ENCODE assay signal across 19 cellular contexts in genomic region chr22:24496661-24497060, GRCh38. TPM values are rescaled to one million over a fixed set of nuclear protein-coding genes. Genes with fewer than 3 reads are reported as not detected.
A peak's percentile ranks its signal among the peaks of the same experiment; 100 is the strongest.
DNase-seq lines count a peak whose midpoint lies in the region; ATAC-seq and TF ChIP-seq lines count a peak whose summit lies in the region.
"Had no signal": no experiment of that assay in that cellular context is flagged by ENCODE, and none has a peak within 500 bp of the region (broad histone marks: within the 10 kb centered on the region; RNA-seq: fewer than 3 reads in every experiment).

No MANE protein-coding gene starts in this region.

- H3K4me1 ChIP-seq in prostate gland (replicated peaks), result no peaks in the 10 kb centered on the region
- H3K4me1 ChIP-seq: SJCRH30 had no signal

- peak overlapping the region; percentile 18 for H3K27ac Mint-ChIP-seq in central memory CD8-positive, alpha-beta T cell (ENCODE audit: low read depth)
- peak overlapping the region; percentile 13 for H3K27ac Mint-ChIP-seq in neural crest cell (ENCODE audit: unreplicated experiment)
- no peak overlapping the region for H3K27ac Mint-ChIP-seq in activated naive CD4-positive, alpha-beta T cell treated with anti-CD3 and anti-CD28 coated beads, Interleukin-2, amount 10 ng/mL, durations not matched to agents 7 days and 5 days
- H3K27ac Mint-ChIP-seq: GM23338 had no signal

- TF ChIP-seq CTCF in neural crest cell (conservative IDR thresholded peaks at IDR 0.05) (no peak), prostate gland (IDR thresholded peaks at IDR 0.05) (no peak)

- CTCF ChIA-PET in activated naive CD4-positive, alpha-beta T cell treated with anti-CD3 and anti-CD28 coated beads, Interleukin-2, amount 10 ng/mL, durations not matched to agents 7 days and 5 days (lab: Charles Lee), result interaction anchor here (1.4 to 1.5 kb wide), 2 partner anchors 25 to 61 kb away, joined by 4 to 5 read pairs; no protein-coding TSS in a partner anchor

- ATAC-seq in central memory CD8-positive, alpha-beta T cell (replicated peaks; ENCODE audit: extremely low read depth, poor library complexity, severe bottlenecking), result no peak
- ATAC-seq: GM23338 had no signal

- no peaks in the 10 kb centered on the region for H3K9me3 ChIP-seq in prostate gland
- H3K9me3 ChIP-seq: SJCRH30 had no signal

- intact Hi-C loops in prostate gland (cut with DNase I), result no loop called here

- no peak overlapping the region for H3K27ac ChIP-seq in prostate gland
- H3K27ac ChIP-seq: KMS-11, SJCRH30 had no signal

- no peak overlapping the region for H3K4me3 Mint-ChIP-seq in central memory CD8-positive, alpha-beta T cell
- H3K4me3 Mint-ChIP-seq in neural crest cell, result no peak overlapping the region
- H3K4me3 Mint-ChIP-seq in activated naive CD4-positive, alpha-beta T cell treated with anti-CD3 and anti-CD28 coated beads, Interleukin-2, amount 10 ng/mL, durations not matched to agents 7 days and 5 days, result no peak overlapping the region
- H3K4me3 Mint-ChIP-seq: CD4-positive, alpha-beta memory T cell; GM23338 had no signal

- no peak for TF ChIP-seq POLR2A in prostate gland (IDR thresholded peaks at IDR 0.05)

- no peaks in the 10 kb centered on the region for H3K4me1 Mint-ChIP-seq in central memory CD8-positive, alpha-beta T cell
- peaks cover 20% of the 10 kb centered on the region for H3K4me1 Mint-ChIP-seq in neural crest cell
- H3K4me1 Mint-ChIP-seq in activated naive CD4-positive, alpha-beta T cell treated with anti-CD3 and anti-CD28 coated beads, Interleukin-2, amount 10 ng/mL, durations not matched to agents 7 days and 5 days, result peaks cover 12% of the 10 kb centered on the region

- H3K36me3 Mint-ChIP-seq in central memory CD8-positive, alpha-beta T cell (ENCODE audit: insufficient read depth), result peaks cover 6% of the 10 kb centered on the region
- no peaks in the 10 kb centered on the region for H3K36me3 Mint-ChIP-seq in neural crest cell (ENCODE audit: low read depth)
- no peaks in the 10 kb centered on the region for H3K36me3 Mint-ChIP-seq in activated naive CD4-positive, alpha-beta T cell treated with anti-CD3 and anti-CD28 coated beads, Interleukin-2, amount 10 ng/mL, durations not matched to agents 7 days and 5 days
- H3K36me3 Mint-ChIP-seq: CD4-positive, alpha-beta memory T cell had no signal

- H3K9me3 Mint-ChIP-seq in central memory CD8-positive, alpha-beta T cell, result no peaks in the 10 kb centered on the region
- H3K9me3 Mint-ChIP-seq in neural crest cell, result no peaks in the 10 kb centered on the region
- no peaks in the 10 kb centered on the region for H3K9me3 Mint-ChIP-seq in activated naive CD4-positive, alpha-beta T cell treated with anti-CD3 and anti-CD28 coated beads, Interleukin-2, amount 10 ng/mL, durations not matched to agents 7 days and 5 days
- H3K9me3 Mint-ChIP-seq: CD4-positive, alpha-beta memory T cell had no signal

- H3K27me3 ChIP-seq in prostate gland (replicated peaks; ENCODE audit: insufficient read depth), result no peaks in the 10 kb centered on the region
- H3K27me3 ChIP-seq: SJCRH30 had no signal

- no peaks in the 10 kb centered on the region for H3K27me3 Mint-ChIP-seq in central memory CD8-positive, alpha-beta T cell
- peaks cover 74% of the 10 kb centered on the region for H3K27me3 Mint-ChIP-seq in neural crest cell (ENCODE audit: low read depth)
- H3K27me3 Mint-ChIP-seq in activated naive CD4-positive, alpha-beta T cell treated with anti-CD3 and anti-CD28 coated beads, Interleukin-2, amount 10 ng/mL, durations not matched to agents 7 days and 5 days, result peaks cover 87% of the 10 kb centered on the region

- 83% methylated on average over 2 of the region's 2 CpGs for WGBS in prostate gland

- peak; percentile 11 for DNase-seq in EH (ENCODE audit: low read depth)
- peak; percentile 68 for DNase-seq in NCI-H82 (lab: John Stamatoyannopoulos, UW)
- no peak for DNase-seq in central memory CD8-positive, alpha-beta T cell (ENCODE audit: low spot score in 2 of 2)
- no peak for DNase-seq in neural crest cell (ENCODE audit: low read depth, low spot score)
- no peak for DNase-seq in prostate gland (ENCODE audit: low spot score)
- DNase-seq in putamen (ENCODE audit: low spot score), result no peak
- no peak for DNase-seq in activated naive CD4-positive, alpha-beta T cell treated with anti-CD3 and anti-CD28 coated beads, Interleukin-2, amount 10 ng/mL, durations not matched to agents 7 days and 5 days
- DNase-seq: AML-193; CD4-positive, alpha-beta memory T cell; DND-41; MM.1S; NCI-H1105 treated with DMSO at 0.1 percent for 48 hours; NCI-H187 treated with DMSO at 0.1 percent for 48 hours; NCI-H446; NCI-H774; RPMI8226; SJCRH30 had no signal

- no peaks in the 10 kb centered on the region for H3K36me3 ChIP-seq in prostate gland
- H3K36me3 ChIP-seq: SJCRH30 had no signal

- no peak overlapping the region for H3K4me3 ChIP-seq in prostate gland
- H3K4me3 ChIP-seq: GM23338, SJCRH30 had no signal

RNA-seq across cellular contexts. Expression of gene UPB1, which starts 1.5 kb away (rescaled TPM):
- total RNA-seq in neural crest cell, result 0.20 TPM in 1 of 2 replicates, not detected in the other
- total RNA-seq in prostate gland, result 1 to 10 TPM in 1 of 2 donors, under 1 TPM in 1; 0.05 to 5.0 TPM
- total RNA-seq: GM23338 had no signal

RNA-seq across cellular contexts. Expression of gene GUCD1, which starts 58.3 kb away (rescaled TPM):
- total RNA-seq in neural crest cell, result 94.9 and 103 TPM in 2 replicates
- total RNA-seq in prostate gland, result 100 to 1,000 TPM; 143 to 147 TPM

RNA-seq across cellular contexts. Expression of gene SNRPD3, which starts 59.1 kb away (rescaled TPM):
- 151 and 159 TPM in 2 replicates for total RNA-seq in neural crest cell
- total RNA-seq in prostate gland, result 100 to 1,000 TPM; 152 to 169 TPM

Comparison
In these comparisons a context has a peak if more than half of its experiments do, and no peak if none do; other contexts are left out.
1. DNase-seq: peak in EH (single experiment) and NCI-H82 (single experiment); none in central memory CD8-positive, alpha-beta T cell (0 of 2), neural crest cell (single experiment), prostate gland (single experiment), putamen (single experiment) and activated naive CD4-positive, alpha-beta T cell treated with anti-CD3 and anti-CD28 coated beads, Interleukin-2, amount 10 ng/mL, durations not matched to agents 7 days and 5 days (single experiment).